In the genomic region with DNA sequence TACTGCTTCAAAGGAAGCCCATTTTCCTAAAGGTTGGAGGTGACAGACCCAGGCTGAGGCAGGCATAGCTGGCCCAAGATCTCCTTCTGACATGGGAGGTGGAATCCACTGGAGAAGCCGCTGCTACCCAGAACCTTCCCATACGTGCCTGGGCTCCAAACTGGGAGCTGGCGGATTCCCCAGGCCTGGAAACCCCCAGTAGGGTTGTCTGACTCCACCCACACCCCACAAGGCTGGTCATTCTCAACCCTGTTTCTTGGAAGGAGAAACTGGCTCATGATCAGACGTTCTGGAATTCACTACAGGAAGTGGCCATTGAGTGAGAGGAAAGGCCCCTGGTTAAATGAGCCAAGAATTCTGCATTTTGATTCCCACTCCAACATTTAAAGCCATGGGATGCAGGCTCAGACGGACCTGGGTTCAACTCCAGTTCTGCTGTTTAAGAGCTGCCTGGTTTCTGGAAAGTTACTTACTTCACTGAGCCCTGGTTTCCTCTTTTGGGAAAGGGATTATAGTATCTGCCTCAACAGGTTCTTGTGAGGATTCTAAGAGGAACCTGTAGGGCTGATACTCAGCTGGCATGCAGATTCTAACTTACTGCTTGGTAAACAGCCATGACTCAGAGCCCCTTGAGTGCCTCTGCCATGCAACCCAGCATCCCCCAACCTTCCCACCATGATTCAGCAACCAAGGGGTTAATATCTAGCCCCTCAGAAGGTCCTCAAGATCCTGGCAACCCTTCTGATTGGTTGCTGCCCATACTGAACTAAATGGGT, we compare ENCODE assay signal across 9 cellular contexts. TPM values are rescaled to one million over a fixed set of nuclear protein-coding genes. Genes with fewer than 3 reads are reported as not detected.
DNase-seq lines count a peak whose midpoint lies in the region; ATAC-seq and TF ChIP-seq lines count a peak whose summit lies in the region.
"Had no signal": no experiment of that assay in that cellular context is flagged by ENCODE, and none has a peak within 500 bp of the region (broad histone marks: within the 10 kb centered on the region; RNA-seq: fewer than 3 reads in every experiment).

No MANE protein-coding gene starts in this region.

- H3K36me3 ChIP-seq in body of pancreas (replicated peaks in 1 of 2; ENCODE audit: insufficient read depth in 1 of 2, low read depth in 2 of 2) (no peaks in the 10 kb centered on the region), testis (ENCODE audit: low read depth, missing control alignments) (no peaks in the 10 kb centered on the region)

- 68 to 77% methylated on average over 5 of the region's 5 CpGs for WGBS in body of pancreas, 2 donors
- WGBS in right cardiac atrium: 24% methylated on average over 5 of the region's 5 CpGs
- WGBS in testis, 2 donors: 53 to 63% methylated on average over 5 of the region's 5 CpGs

- no peaks in the 10 kb centered on the region for H3K9me3 ChIP-seq in body of pancreas
- no peaks in the 10 kb centered on the region for H3K9me3 ChIP-seq in right cardiac atrium (ENCODE audit: control insufficient read depth, low read length)
- no peaks in the 10 kb centered on the region for H3K9me3 ChIP-seq in testis

- TF ChIP-seq CTCF in body of pancreas (IDR thresholded peaks at IDR 0.05) (no peak), testis (IDR thresholded peaks at IDR 0.05) (no peak)

- ATAC-seq in body of pancreas (peak; percentile 51), right cardiac atrium (peak; percentile 67 to 72), HG02973 (IDR thresholded peaks at IDR 0.05; ENCODE audit: unreplicated experiment) (no peak), HG03439 (IDR thresholded peaks at IDR 0.05; ENCODE audit: unreplicated experiment) (no peak)

- intact Hi-C loops in body of pancreas (cut with DNase I) (no loop called here), right cardiac atrium (cut with DNase I) (no loop called here), testis (cut with DNase I; ENCODE audit: low total_unique reads) (no loop called here)

- no peak overlapping the region for H3K4me3 ChIP-seq in body of pancreas
- H3K4me3 ChIP-seq in right cardiac atrium (ENCODE audit: low read length): no peak overlapping the region
- no peak overlapping the region for H3K4me3 ChIP-seq in testis

- DNase-seq in HS-27A (ENCODE audit: low read depth): peak; percentile 40
- DNase-seq in body of pancreas: no peak
- DNase-seq in right cardiac atrium: peak; percentile 69 to 86 (median 85)
- peak; percentile 52 for DNase-seq in testis
- no peak for DNase-seq in T-helper 1 cell
- DNase-seq: NCI-H1436 treated with DMSO at 0.1 percent for 48 hours, occipital lobe had no signal

- H3K4me1 ChIP-seq in body of pancreas: peaks cover 24% of the 10 kb centered on the region
- H3K4me1 ChIP-seq in right cardiac atrium (ENCODE audit: control insufficient read depth, insufficient read depth, low read length): peaks cover 8% of the 10 kb centered on the region
- H3K4me1 ChIP-seq in testis: peaks cover 40% of the 10 kb centered on the region

- H3K27me3 ChIP-seq in body of pancreas (no peaks in the 10 kb centered on the region), right cardiac atrium (ENCODE audit: control insufficient read depth, insufficient read depth) (no peaks in the 10 kb centered on the region), testis (no peaks in the 10 kb centered on the region)

- no peak for TF ChIP-seq POLR2A in body of pancreas (IDR thresholded peaks at IDR 0.05)
- no peak for TF ChIP-seq POLR2A in testis (IDR thresholded peaks at IDR 0.05)

- H3K27ac ChIP-seq in body of pancreas (no peak overlapping the region), right cardiac atrium (ENCODE audit: low read length) (no peak overlapping the region), testis (no peak overlapping the region)

RNA-seq across cellular contexts. Expression of a gene that starts 19.4 kb away (rescaled TPM):
- 10 to 100 TPM; 32.7 to 51.7 TPM for total RNA-seq in body of pancreas
- total RNA-seq in right cardiac atrium: 10 to 100 TPM; 10.6 to 26.8 (median 15.3) TPM
- polyA plus RNA-seq in right cardiac atrium: 14.1 TPM
- 10 to 100 TPM; 17.1 to 30.2 TPM for total RNA-seq in testis
- polyA plus RNA-seq in testis (ENCODE audit: insufficient read depth, low read depth, low replicate concordance): 25.9 TPM

Comparison
In these comparisons a context has a peak if more than half of its experiments do, and no peak if none do; other contexts are left out.
1. DNase-seq: peak in HS-27A (single experiment), right cardiac atrium (3 of 3) and testis (single experiment); none in body of pancreas (0 of 4) and T-helper 1 cell (0 of 5).
2. ATAC-seq: peak in body of pancreas (single experiment) and right cardiac atrium (2 of 2); none in HG02973 (single experiment) and HG03439 (single experiment).